ENCODE assay signal across 8 cellular contexts in genomic region chr2:200305797-200306718, GRCh38. TPM values are rescaled to one million over a fixed set of nuclear protein-coding genes. Genes with fewer than 3 reads are reported as not detected.
DNase-seq lines count a peak whose midpoint lies in the region; ATAC-seq, FAIRE-seq and TF ChIP-seq lines count a peak whose summit lies in the region.

TSS of gene SPATS2L (plus strand) at chr2:200306693. CDS start at chr2:200389245, 82,552 bp downstream.

- peaks cover 26% of the 10 kb centered on the region for H3K4me1 Mint-ChIP-seq in activated naive CD8-positive, alpha-beta T cell treated with anti-CD3 and anti-CD28 coated beads, Interleukin-2, amount 10 ng/mL, durations not matched to agents 7 days and 5 days

- POLR2A ChIA-PET in activated naive CD8-positive, alpha-beta T cell treated with anti-CD3 and anti-CD28 coated beads, Interleukin-2, amount 10 ng/mL, durations not matched to agents 7 days and 5 days (lab: Charles Lee) = interaction anchor here (0.6 to 1.7 kb wide), 5 partner anchors 9 to 177 kb away, joined by 3 to 10 read pairs (median 4); no protein-coding TSS in a partner anchor

- H3K79me2 ChIP-seq in osteoblast (ENCODE audit: insufficient read depth, low read length) = peaks cover 40% of the 10 kb centered on the region

- no peaks in the 10 kb centered on the region for H3K9me3 ChIP-seq in osteoblast (ENCODE audit: low read depth, low read length)
- no peaks in the 10 kb centered on the region for H3K9me3 ChIP-seq in tibial nerve

- peaks cover 42% of the 10 kb centered on the region for H3K4me1 ChIP-seq in osteoblast (ENCODE audit: insufficient read depth, low read length)
- peaks cover 0 to 47% (median 14%) of the 10 kb centered on the region in 4 donors for H3K4me1 ChIP-seq in tibial nerve

- no peaks in the 10 kb centered on the region for H4K20me1 ChIP-seq in osteoblast (ENCODE audit: insufficient read depth, low read length)

- DNase-seq in COLO668 (lab: John Stamatoyannopoulos, UW; ENCODE audit: unreplicated experiment) (peak; percentile 83), HTR-8/SVneo (ENCODE audit: insufficient read length, low spot score) (peak; percentile 54), SW 1271 (lab: John Stamatoyannopoulos, UW) (peak; percentile 41 to 75), head of caudate nucleus (peak; percentile 45 to 92 (median 79)), osteoblast (ENCODE audit: insufficient read length, low spot score, missing footprints) (peak; percentile 93), tibial nerve (ENCODE audit: low spot score in 2 of 2) (peak; percentile 56 to 62)
- DNase-seq in activated naive CD8-positive, alpha-beta T cell treated with anti-CD3 and anti-CD28 coated beads, Interleukin-2, amount 10 ng/mL, durations not matched to agents 7 days and 5 days = peak; percentile 40

- TF ChIP-seq CTCF in osteoblast (IDR thresholded peaks at IDR 0.05; ENCODE audit: extremely low read depth, low read depth, low read length) = peak; percentile 8
- peak in 1 of 5 experiments; percentile 18 for TF ChIP-seq CTCF in tibial nerve (IDR thresholded peaks at IDR 0.05)

- peak within 1 kb of the TSS; percentile 94 for H3K4me3 Mint-ChIP-seq in activated naive CD8-positive, alpha-beta T cell treated with anti-CD3 and anti-CD28 coated beads, Interleukin-2, amount 10 ng/mL, durations not matched to agents 7 days and 5 days

- ATAC-seq in GM21367 (IDR thresholded peaks at IDR 0.05; ENCODE audit: unreplicated experiment) = peak; percentile 41
- ATAC-seq in activated naive CD8-positive, alpha-beta T cell treated with anti-CD3 and anti-CD28 coated beads, Interleukin-2, amount 10 ng/mL, durations not matched to agents 7 days and 5 days (ENCODE audit: low read depth) = peak; percentile 80

- FAIRE-seq in HTR-8/SVneo (lab: Jason Lieb, UNC) = peak; percentile 62

- no peaks in the 10 kb centered on the region for H3K36me3 ChIP-seq in osteoblast (ENCODE audit: insufficient read depth, low read length)
- H3K36me3 ChIP-seq in tibial nerve = no peaks in the 10 kb centered on the region

- peaks cover 12% of the 10 kb centered on the region for H3K36me3 Mint-ChIP-seq in activated naive CD8-positive, alpha-beta T cell treated with anti-CD3 and anti-CD28 coated beads, Interleukin-2, amount 10 ng/mL, durations not matched to agents 7 days and 5 days

- WGBS in tibial nerve, 2 donors = 1% methylated on average over 34 to 46 of the region's 47 CpGs

- TF ChIP-seq POLR2A in tibial nerve (IDR thresholded peaks at IDR 0.05) = peak; percentile 28 to 63

- H3K4me2 ChIP-seq in osteoblast (ENCODE audit: insufficient read depth, low read length) = peak within 1 kb of the TSS; percentile 86

- H3K27me3 ChIP-seq in osteoblast (ENCODE audit: insufficient read depth, low read length) (no peaks in the 10 kb centered on the region), tibial nerve (no peaks in the 10 kb centered on the region)

- H3K27ac Mint-ChIP-seq in activated naive CD8-positive, alpha-beta T cell treated with anti-CD3 and anti-CD28 coated beads, Interleukin-2, amount 10 ng/mL, durations not matched to agents 7 days and 5 days = peak within 1 kb of the TSS; percentile 92

- peak within 1 kb of the TSS; percentile 69 for H3K27ac ChIP-seq in osteoblast (ENCODE audit: low read depth, low read length)
- H3K27ac ChIP-seq in tibial nerve = peak within 1 kb of the TSS; percentile 89 to 95 (median 92)

- intact Hi-C loops in head of caudate nucleus (cut with DNase I) = loop anchor here (5.0 kb wide), 1 partner anchor 76 kb away; no protein-coding TSS in a partner anchor

- H3K4me3 ChIP-seq in osteoblast (ENCODE audit: insufficient read depth, low read length) (peak within 1 kb of the TSS; percentile 74), tibial nerve (peak within 1 kb of the TSS; percentile 68 to 83 (median 74))

- peak in 1 of 2 donors; percentile 82 for TF ChIP-seq EP300 in tibial nerve (IDR thresholded peaks at IDR 0.05)

- H2AFZ ChIP-seq in osteoblast (ENCODE audit: low read length) = peak within 1 kb of the TSS; percentile 61

- no peaks in the 10 kb centered on the region for H3K9me3 Mint-ChIP-seq in activated naive CD8-positive, alpha-beta T cell treated with anti-CD3 and anti-CD28 coated beads, Interleukin-2, amount 10 ng/mL, durations not matched to agents 7 days and 5 days

- H3K27me3 Mint-ChIP-seq in activated naive CD8-positive, alpha-beta T cell treated with anti-CD3 and anti-CD28 coated beads, Interleukin-2, amount 10 ng/mL, durations not matched to agents 7 days and 5 days = peaks cover 32% of the 10 kb centered on the region

RNA-seq across cellular contexts. Expression of gene SPATS2L, which starts in this region (rescaled TPM):
- total RNA-seq in activated naive CD8-positive, alpha-beta T cell treated with anti-CD3 and anti-CD28 coated beads, Interleukin-2, amount 10 ng/mL, durations not matched to agents 7 days and 5 days = 10 to 100 TPM; 46.3 to 47.1 TPM
- 74.6 and 85.2 TPM in 2 replicates for total RNA-seq in osteoblast
- total RNA-seq in tibial nerve = 10 to 100 TPM; 50.9 to 74.1 (median 57.2) TPM

Comparison
In these comparisons a context has a peak if more than half of its experiments do, and no peak if none do; other contexts are left out.
1. Peak in every context shown above with its lines: DNase-seq, ATAC-seq, H3K4me3 ChIP-seq and H3K27ac ChIP-seq.
2. DNase-seq: peak in every context shown above with its lines; median percentile 93 in osteoblast; 83 in COLO668; 79 in head of caudate nucleus; 59 in tibial nerve; 58 in SW 1271; 54 in HTR-8/SVneo; 40 in activated naive CD8-positive, alpha-beta T cell treated with anti-CD3 and anti-CD28 coated beads, Interleukin-2, amount 10 ng/mL, durations not matched to agents 7 days and 5 days.